In genomic region chr3:177230641-177231040, GRCh38 we compare ENCODE assay signal across 19 cellular contexts.
"Had no signal": no experiment of that assay in that cellular context is flagged by ENCODE, and none has a peak within 500 bp of the region (broad histone marks: within the 10 kb centered on the region; RNA-seq: fewer than 3 reads in every experiment).

No MANE protein-coding gene starts in this region.

- H3K4me3 ChIP-seq: SJSA1, SK-N-MC had no signal

- DNase-seq: NCI-H1092, NCI-H1105 treated with DMSO at 0.1 percent for 48 hours, NCI-H1417 treated with DMSO at 0.1 percent for 48 hours, NCI-H146, NCI-H1694 treated with DMSO at 0.1 percent for 48 hours, NCI-H1930, NCI-H2081 treated with DMSO at 0.1 percent for 48 hours, NCI-H2171, NCI-H226, NCI-H446, NCI-H510A, NCI-H524 treated with DMSO at 0.1 percent for 48 hours, NCI-H69, NCI-H774, Right ventricle myocardium superior, RPMI8226, SIG-M5 had no signal

- H3K36me3 ChIP-seq: SJSA1 had no signal

- H3K9me3 ChIP-seq: SJSA1 had no signal

- H3K27me3 ChIP-seq: SJSA1 had no signal

- H3K27ac ChIP-seq: SJSA1, SK-N-MC had no signal
